In the genomic region with DNA sequence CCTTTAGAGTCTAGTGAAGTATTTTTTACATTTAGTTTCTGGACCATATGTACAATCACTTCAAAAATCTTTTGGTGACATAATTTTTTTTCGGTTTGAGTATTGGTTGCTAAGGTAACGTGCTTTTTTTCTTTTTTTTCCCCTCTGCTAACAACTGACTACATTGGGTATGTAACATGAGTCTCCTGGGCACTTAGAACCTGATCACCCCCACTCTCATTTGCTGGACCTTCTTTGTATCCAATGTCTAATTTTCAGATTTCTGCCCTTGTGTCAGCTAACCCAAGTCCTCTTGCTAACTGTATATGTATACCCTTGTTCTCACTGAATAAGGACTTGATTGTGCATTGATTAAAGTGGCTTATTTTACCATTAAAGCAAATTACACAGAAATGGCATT, we compare ENCODE assay signal across 17 cellular contexts.
A peak's percentile ranks its signal among the peaks of the same experiment; 100 is the strongest.
DNase-seq lines count a peak whose midpoint lies in the region; ATAC-seq and TF ChIP-seq lines count a peak whose summit lies in the region.
"Had no signal": no experiment of that assay in that cellular context is flagged by ENCODE, and none has a peak within 500 bp of the region (broad histone marks: within the 10 kb centered on the region; RNA-seq: fewer than 3 reads in every experiment).

No MANE protein-coding gene starts in this region.

- H3K27ac ChIP-seq in smooth muscle cell (ENCODE audit: low read depth), result no peak overlapping the region
- H3K27ac ChIP-seq: BLaER1 treated with 17β-estradiol and CSF1 and Interleukin-3, amounts not matched to agents 10 nM and 100 nM had no signal

- no peaks in the 10 kb centered on the region for H3K27me3 ChIP-seq in smooth muscle cell (ENCODE audit: low read depth)
- H3K27me3 ChIP-seq: BLaER1 treated with 17β-estradiol and CSF1 and Interleukin-3, amounts not matched to agents 10 nM and 100 nM had no signal

- peaks cover 10% of the 10 kb centered on the region for H3K27me3 Mint-ChIP-seq in type B pancreatic cell
- H3K27me3 Mint-ChIP-seq: B cell had no signal

- ATAC-seq in esophagus mucosa, result no peak
- ATAC-seq: CD8-positive, alpha-beta T cell; GM23338 had no signal

- H3K9me3 Mint-ChIP-seq in type B pancreatic cell, result no peaks in the 10 kb centered on the region
- H3K9me3 Mint-ChIP-seq: GM23338 had no signal

- H3K4me3 ChIP-seq in smooth muscle cell, result no peak overlapping the region
- H3K4me3 ChIP-seq: BLaER1 treated with 17β-estradiol and CSF1 and Interleukin-3, amounts not matched to agents 10 nM and 100 nM; GM23338 had no signal

- DNase-seq in NCI-H82 (lab: John Stamatoyannopoulos, UW) (peak; percentile 15), NCI-H82 treated with DMSO at 0.1 percent for 48 hours (lab: John Stamatoyannopoulos, UW; ENCODE audit: unreplicated experiment) (no peak), NCI-H2171 (lab: John Stamatoyannopoulos, UW) (peak; percentile 86), NCI-H69 (lab: John Stamatoyannopoulos, UW) (peak; percentile 26), type B pancreatic cell (ENCODE audit: extremely low spot score, unreplicated experiment) (no peak), smooth muscle cell (lab: John Stamatoyannopoulos, UW; ENCODE audit: unreplicated experiment) (no peak)
- DNase-seq: Calu3; CD8-positive, alpha-beta T cell; DMS 273 treated with DMSO at 0.1 percent for 48 hours; DMS79; GDM1; HCEC 1CT; IMR-90 had no signal

- H3K9ac ChIP-seq in smooth muscle cell (ENCODE audit: low read depth), result no peak overlapping the region
- H3K9ac ChIP-seq: BLaER1 treated with 17β-estradiol and CSF1 and Interleukin-3, amounts not matched to agents 10 nM and 100 nM had no signal

- no peaks in the 10 kb centered on the region for H3K4me1 ChIP-seq in smooth muscle cell (ENCODE audit: low read depth)
- H3K4me1 ChIP-seq: BLaER1 treated with 17β-estradiol and CSF1 and Interleukin-3, amounts not matched to agents 10 nM and 100 nM had no signal

- WGBS in smooth muscle cell (ENCODE audit: low lambda C conversion rate), result 76% methylated on average over 2 of the region's 2 CpGs

- no peaks in the 10 kb centered on the region for H3K36me3 ChIP-seq in smooth muscle cell (ENCODE audit: low read depth)
- H3K36me3 ChIP-seq: BLaER1 treated with 17β-estradiol and CSF1 and Interleukin-3, amounts not matched to agents 10 nM and 100 nM had no signal

- no peak overlapping the region for H3K4me3 Mint-ChIP-seq in type B pancreatic cell
- H3K4me3 Mint-ChIP-seq: B cell; CD8-positive, alpha-beta T cell; GM23338 had no signal

- no peaks in the 10 kb centered on the region for H4K20me1 ChIP-seq in smooth muscle cell (ENCODE audit: low read depth)
- H4K20me1 ChIP-seq: BLaER1 treated with 17β-estradiol and CSF1 and Interleukin-3, amounts not matched to agents 10 nM and 100 nM had no signal

- H3K9me3 ChIP-seq in smooth muscle cell (replicated peaks; ENCODE audit: low read depth), result no peaks in the 10 kb centered on the region
- H3K9me3 ChIP-seq: BLaER1 treated with 17β-estradiol and CSF1 and Interleukin-3, amounts not matched to agents 10 nM and 100 nM had no signal

- no peak overlapping the region for H3K4me2 ChIP-seq in smooth muscle cell
- H3K4me2 ChIP-seq: BLaER1 treated with 17β-estradiol and CSF1 and Interleukin-3, amounts not matched to agents 10 nM and 100 nM; GM23338 had no signal

- H3F3A ChIP-seq in smooth muscle cell (ENCODE audit: low read depth), result no peaks in the 10 kb centered on the region

- no peaks in the 10 kb centered on the region for H3K4me1 Mint-ChIP-seq in type B pancreatic cell (ENCODE audit: unreplicated experiment)
- H3K4me1 Mint-ChIP-seq: B cell, GM23338 had no signal

- H3K36me3 Mint-ChIP-seq in type B pancreatic cell, result no peaks in the 10 kb centered on the region
- H3K36me3 Mint-ChIP-seq: CD8-positive, alpha-beta T cell had no signal

- no peak overlapping the region for H3K27ac Mint-ChIP-seq in type B pancreatic cell
- H3K27ac Mint-ChIP-seq: B cell; CD8-positive, alpha-beta T cell; GM23338 had no signal

- no peak overlapping the region for H2AFZ ChIP-seq in smooth muscle cell (ENCODE audit: low read depth)
- H2AFZ ChIP-seq: GM23338 had no signal

- H3K79me2 ChIP-seq in smooth muscle cell (ENCODE audit: low read depth), result no peaks in the 10 kb centered on the region

- no peak for TF ChIP-seq CTCF in type B pancreatic cell (conservative IDR thresholded peaks at IDR 0.05)
- no peak for TF ChIP-seq CTCF in smooth muscle cell (IDR thresholded peaks at IDR 0.05; ENCODE audit: borderline replicate concordance, insufficient read depth, poor library complexity, severe bottlenecking)

Comparison
In these comparisons a context has a peak if more than half of its experiments do, and no peak if none do; other contexts are left out.
1. DNase-seq: peak in NCI-H82 (single experiment), NCI-H2171 (single experiment) and NCI-H69 (single experiment); none in NCI-H82 treated with DMSO at 0.1 percent for 48 hours (single experiment), type B pancreatic cell (single experiment) and smooth muscle cell (single experiment).